9 cellular contexts compared by ENCODE assay signal in genomic region chr15:41285285-41285684, GRCh38. TPM values are rescaled to one million over a fixed set of nuclear protein-coding genes. Genes with fewer than 3 reads are reported as not detected.
DNase-seq lines count a peak whose midpoint lies in the region; ATAC-seq and TF ChIP-seq lines count a peak whose summit lies in the region.
"Had no signal": no experiment of that assay in that cellular context is flagged by ENCODE, and none has a peak within 500 bp of the region (broad histone marks: within the 10 kb centered on the region; RNA-seq: fewer than 3 reads in every experiment).

No MANE protein-coding gene starts in this region.

- TF ChIP-seq POLR2A in esophagus squamous epithelium (IDR thresholded peaks at IDR 0.05) (no peak), prostate gland (IDR thresholded peaks at IDR 0.05) (no peak)

- ATAC-seq in esophagus mucosa: no peak

- peaks cover 27% of the 10 kb centered on the region; the same call in 1 of the 2 replicates for H3K36me3 ChIP-seq in ES-I3 (ENCODE audit: insufficient read depth, low read length)
- H3K36me3 ChIP-seq in SK-N-MC (ENCODE audit: insufficient read depth, low read length): peaks cover 50% of the 10 kb centered on the region
- H3K36me3 ChIP-seq in esophagus squamous epithelium: peaks cover 0 to 55% (median 10%) of the 10 kb centered on the region in 3 donors
- peaks cover 0 to 5% of the 10 kb centered on the region in 2 donors for H3K36me3 ChIP-seq in prostate gland

- no peaks in the 10 kb centered on the region for H3K27me3 ChIP-seq in esophagus squamous epithelium
- no peaks in the 10 kb centered on the region for H3K27me3 ChIP-seq in prostate gland (replicated peaks; ENCODE audit: insufficient read depth)

- no peak for DNase-seq in SK-N-MC (ENCODE audit: low read depth, low spot score)
- no peak for DNase-seq in esophagus squamous epithelium (lab: John Stamatoyannopoulos, UW)
- no peak for DNase-seq in prostate gland (ENCODE audit: low spot score)
- DNase-seq in GM19240 (ENCODE audit: insufficient read length, low spot score): no peak
- no peak for DNase-seq in glomerular visceral epithelial cell (ENCODE audit: extremely low spot score)
- no peak for DNase-seq in midbrain (lab: John Stamatoyannopoulos, UW)

- 25 to 38% methylated on average over 5 to 7 of the region's 7 CpGs for WGBS in esophagus squamous epithelium, 2 donors
- WGBS in prostate gland: 31% methylated on average over 7 of the region's 7 CpGs

- peak overlapping the region; percentile 86 for H3K9ac ChIP-seq in ES-I3 (ENCODE audit: low read depth, low read length)
- H3K9ac ChIP-seq in SK-N-MC (ENCODE audit: insufficient read length): peak overlapping the region; percentile 99

- H3K4me1 ChIP-seq in ES-I3 (ENCODE audit: insufficient read depth, low read length) (peaks cover 9% of the 10 kb centered on the region; the same call in 1 of the 2 replicates), esophagus squamous epithelium (peaks cover 5 to 51% (median 13%) of the 10 kb centered on the region in 3 donors), prostate gland (replicated peaks) (peaks cover 4% of the 10 kb centered on the region)

- peak overlapping the region; percentile 99 for H3K4me3 ChIP-seq in SK-N-MC
- peak overlapping the region; percentile 70 to 90 (median 76) for H3K4me3 ChIP-seq in esophagus squamous epithelium
- H3K4me3 ChIP-seq in prostate gland: peak overlapping the region; percentile 75 to 76

- H3K27ac ChIP-seq in SK-N-MC (no peak overlapping the region; the same call in 1 of the 2 replicates), esophagus squamous epithelium (peak overlapping the region; percentile 92 to 98 (median 94)), prostate gland (peak overlapping the region; percentile 82 to 89)

- H3K9me3 ChIP-seq in ES-I3 (ENCODE audit: control insufficient read depth, insufficient read depth, low read length) (no peaks in the 10 kb centered on the region), SK-N-MC (ENCODE audit: low read depth, low read length) (no peaks in the 10 kb centered on the region), esophagus squamous epithelium (no peaks in the 10 kb centered on the region), prostate gland (no peaks in the 10 kb centered on the region)

- intact Hi-C loops in esophagus squamous epithelium (cut with DNase I) (no loop called here), prostate gland (cut with DNase I) (no loop called here)

- TF ChIP-seq CTCF in esophagus squamous epithelium (IDR thresholded peaks at IDR 0.05) (no peak), prostate gland (IDR thresholded peaks at IDR 0.05) (no peak)

RNA-seq across cellular contexts. Expression of gene OIP5, which starts 47.1 kb away (rescaled TPM):
- 10 to 100 TPM in 2 of 4 donors, 1 to 10 TPM in 2; 2.7 to 16.3 (median 7.3) TPM for total RNA-seq in esophagus squamous epithelium
- 1 to 10 TPM; 1.1 to 4.6 TPM for total RNA-seq in prostate gland
- 6.4 TPM for total RNA-seq in esophagus mucosa

RNA-seq across cellular contexts. Expression of gene NUSAP1, which starts 47.4 kb away (rescaled TPM):
- total RNA-seq in esophagus squamous epithelium (10 to 100 TPM; 26.5 to 47.7 (median 37.6) TPM), prostate gland (10 to 100 TPM in 1 of 2 donors, 1 to 10 TPM in 1; 3.9 to 28.2 TPM), esophagus mucosa (39.1 TPM)

RNA-seq across cellular contexts. Expression of gene CHP1, which starts 54.2 kb away (rescaled TPM):
- total RNA-seq in esophagus squamous epithelium (100 to 1,000 TPM; 115 to 241 (median 160) TPM), prostate gland (100 to 1,000 TPM in 1 of 2 donors, 10 to 100 TPM in 1; 97.0 to 174 TPM), esophagus mucosa (138 TPM)

RNA-seq across cellular contexts. Expression of gene EXD1, which starts 54.7 kb away (rescaled TPM):
- not detected for total RNA-seq in esophagus squamous epithelium
- total RNA-seq in prostate gland: 1 to 10 TPM in 1 of 2 donors, not detected in 1; 5.3 TPM
- total RNA-seq in esophagus mucosa: not detected
- total RNA-seq: pulmonary artery endothelial cell had no signal
